ENCODE assay signal across 8 cellular contexts in genomic region chr19:1409204-1410005, GRCh38. TPM values are rescaled to one million over a fixed set of nuclear protein-coding genes. Genes with fewer than 3 reads are reported as not detected.
A peak's percentile ranks its signal among the peaks of the same experiment; 100 is the strongest.
DNase-seq lines count a peak whose midpoint lies in the region; ATAC-seq and TF ChIP-seq lines count a peak whose summit lies in the region.

No MANE protein-coding gene starts in this region.

- peak overlapping the region; percentile 91 for H3K4me3 ChIP-seq in astrocyte of the cerebellum (ENCODE audit: low read depth, low read length)
- peak overlapping the region; percentile 80 for H3K4me3 ChIP-seq in lower leg skin (ENCODE audit: low read depth, poor library complexity, severe bottlenecking)
- peak overlapping the region; percentile 89 to 97 for H3K4me3 ChIP-seq in tibial artery

- no peaks in the 10 kb centered on the region for H3K27me3 ChIP-seq in tibial artery

- 43 to 46% methylated on average over 21 to 27 of the region's 33 CpGs for WGBS in lower leg skin, 2 donors

- no peak for ATAC-seq in GM19035 (IDR thresholded peaks at IDR 0.05; ENCODE audit: unreplicated experiment)

- H3K4me1 Mint-ChIP-seq in activated T-cell treated with anti-CD3 and anti-CD28 coated beads, Interleukin-2, amount 50 U/mL, for 24 hours (ENCODE audit: low read depth): peaks cover 60% of the 10 kb centered on the region

- no peak for DNase-seq in activated T-cell treated with anti-CD3 and anti-CD28 coated beads, Interleukin-2, amount 50 U/mL, for 24 hours
- no peak for DNase-seq in activated T-cell treated with anti-CD3 and anti-CD28 coated beads for 4 hours
- DNase-seq in astrocyte of the cerebellum (ENCODE audit: low read depth): no peak
- DNase-seq in lower leg skin (ENCODE audit: low spot score in 2 of 2): no peak
- no peak for DNase-seq in tibial artery
- no peak for DNase-seq in middle frontal gyrus (ENCODE audit: extremely low spot score, low spot score)
- no peak for DNase-seq in HK-2 (ENCODE audit: unreplicated experiment)

- TF ChIP-seq CTCF in astrocyte of the cerebellum (IDR thresholded peaks at IDR 0.05; ENCODE audit: low read depth, low read length, missing control alignments) (no peak), lower leg skin (IDR thresholded peaks at IDR 0.05) (no peak), tibial artery (IDR thresholded peaks at IDR 0.05) (no peak)

- peak overlapping the region; percentile 92 to 97 for H3K27ac ChIP-seq in tibial artery

- H3K27ac Mint-ChIP-seq in activated T-cell treated with anti-CD3 and anti-CD28 coated beads, Interleukin-2, amount 50 U/mL, for 24 hours: peak overlapping the region; percentile 97

- no peaks in the 10 kb centered on the region for H3K27me3 Mint-ChIP-seq in activated T-cell treated with anti-CD3 and anti-CD28 coated beads, Interleukin-2, amount 50 U/mL, for 24 hours

- H3K9me3 ChIP-seq in tibial artery: no peaks in the 10 kb centered on the region

- no peak for TF ChIP-seq POLR2A in lower leg skin (IDR thresholded peaks at IDR 0.05)

- peaks cover 57% of the 10 kb centered on the region for H3K36me3 Mint-ChIP-seq in activated T-cell treated with anti-CD3 and anti-CD28 coated beads, Interleukin-2, amount 50 U/mL, for 24 hours (ENCODE audit: low read depth)

- H3K36me3 ChIP-seq in tibial artery: peaks cover 0 to 18% (median 0%) of the 10 kb centered on the region in 3 donors

- peaks cover 0 to 61% (median 47%) of the 10 kb centered on the region in 4 donors for H3K4me1 ChIP-seq in tibial artery

- intact Hi-C loops in lower leg skin (cut with DNase I; ENCODE audit: low total_unique reads): no loop called here
- intact Hi-C loops in tibial artery (cut with DNase I; ENCODE audit: low total_unique reads): loop anchor here (10.0 kb wide), 1 partner anchor 55 kb away; a partner anchor contains a TSS

- in situ Hi-C loops in astrocyte of the cerebellum (cut with HindIII; ENCODE audit: low sequenced_read_pairs): loop anchor here (5.0 kb wide), 2 partner anchors 87 to 127 kb away; no protein-coding TSS in a partner anchor

- no peaks in the 10 kb centered on the region for H3K9me3 Mint-ChIP-seq in activated T-cell treated with anti-CD3 and anti-CD28 coated beads, Interleukin-2, amount 50 U/mL, for 24 hours

- peak overlapping the region; percentile 96 for H3K4me3 Mint-ChIP-seq in activated T-cell treated with anti-CD3 and anti-CD28 coated beads, Interleukin-2, amount 50 U/mL, for 24 hours

RNA-seq across cellular contexts. Expression of gene DAZAP1, which starts 2.0 kb away (rescaled TPM):
- total RNA-seq in lower leg skin: 10 to 100 TPM; 28.6 to 60.5 (median 48.2) TPM

RNA-seq across cellular contexts. Expression of gene GAMT, which starts 8.1 kb away (rescaled TPM):
- total RNA-seq in lower leg skin: 10 to 100 TPM; 33.8 to 72.0 (median 46.0) TPM

RNA-seq across cellular contexts. Expression of gene NDUFS7, which starts 25.7 kb away (rescaled TPM):
- total RNA-seq in lower leg skin: 100 to 1,000 TPM; 108 to 217 (median 128) TPM

RNA-seq across cellular contexts. Expression of gene RPS15, which starts 28.8 kb away (rescaled TPM):
- 1,000 to 10,000 TPM; 2,226 to 7,190 (median 4,396) TPM for total RNA-seq in lower leg skin

RNA-seq across cellular contexts. Expression of gene APC2, which starts 40.5 kb away (rescaled TPM):
- total RNA-seq in lower leg skin: 1 to 10 TPM in 1 of 4 donors, under 1 TPM in 2, not detected in 1; 0.11 to 1.1 (median 0.23) TPM
